18 cellular contexts compared by ENCODE assay signal in the genomic region with DNA sequence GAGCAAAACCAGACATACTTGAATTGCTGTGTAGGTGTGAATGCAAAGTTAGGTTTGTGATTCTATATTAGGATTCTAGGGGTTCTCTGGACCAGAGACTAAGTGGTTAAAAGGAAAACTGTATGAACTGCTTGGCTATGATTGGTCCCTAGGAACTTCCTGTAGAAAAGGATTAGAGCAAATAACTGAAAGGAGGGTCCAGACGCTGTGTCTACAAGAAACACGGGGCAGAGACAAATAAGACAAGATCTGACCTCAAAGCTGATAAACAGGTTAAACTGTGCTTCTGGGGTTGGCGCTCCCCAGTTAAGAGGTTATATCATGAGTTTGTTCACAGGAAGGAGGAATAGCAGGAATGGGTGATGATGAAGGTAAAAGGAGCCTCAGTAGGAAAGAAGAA.
DNase-seq lines count a peak whose midpoint lies in the region; ATAC-seq and TF ChIP-seq lines count a peak whose summit lies in the region.
"Had no signal": no experiment of that assay in that cellular context is flagged by ENCODE, and none has a peak within 500 bp of the region (broad histone marks: within the 10 kb centered on the region; RNA-seq: fewer than 3 reads in every experiment).

No MANE protein-coding gene starts in this region.

- no peak for TF ChIP-seq CTCF in thoracic aorta (IDR thresholded peaks at IDR 0.05)

- peaks cover 40% of the 10 kb centered on the region for H3K27me3 Mint-ChIP-seq in activated CD8-positive, alpha-beta memory T cell treated with anti-CD3 and anti-CD28 coated beads, Interleukin-2, amount 10 ng/mL, durations not matched to agents 7 days and 5 days
- H3K27me3 Mint-ChIP-seq: stimulated activated naive CD8-positive, alpha-beta T cell treated with anti-CD3 and anti-CD28 coated beads, Interleukin-15, Interleukin-2, amounts not matched to agents 100 ng/mL and 50 ng/mL, for 24 hours had no signal

- ATAC-seq in esophagus mucosa (peak; percentile 62), thoracic aorta (ENCODE audit: insufficient number of reproducible peaks, low FRiP score, low read depth) (no peak), GM18861 (IDR thresholded peaks at IDR 0.05; ENCODE audit: unreplicated experiment) (no peak), HG02798 (IDR thresholded peaks at IDR 0.05; ENCODE audit: poor library complexity, unreplicated experiment) (no peak)
- no peak for ATAC-seq in activated CD8-positive, alpha-beta memory T cell treated with anti-CD3 and anti-CD28 coated beads, Interleukin-2, amount 10 ng/mL, durations not matched to agents 7 days and 5 days

- peak overlapping the region; percentile 26 for H3K4me3 ChIP-seq in thoracic aorta

- no peaks in the 10 kb centered on the region for H3K36me3 ChIP-seq in thoracic aorta

- CTCF ChIA-PET in activated CD8-positive, alpha-beta memory T cell treated with anti-CD3 and anti-CD28 coated beads, Interleukin-2, amount 10 ng/mL, durations not matched to agents 7 days and 5 days (lab: Charles Lee) = no interaction called here

- H3K4me3 Mint-ChIP-seq in activated CD8-positive, alpha-beta memory T cell treated with anti-CD3 and anti-CD28 coated beads, Interleukin-2, amount 10 ng/mL, durations not matched to agents 7 days and 5 days = no peak overlapping the region
- H3K4me3 Mint-ChIP-seq: CD14-positive monocyte; stimulated activated naive CD8-positive, alpha-beta T cell treated with anti-CD3 and anti-CD28 coated beads, Interleukin-15, Interleukin-2, amounts not matched to agents 100 ng/mL and 50 ng/mL, for 24 hours; T-helper 1 cell treated with Interleukin-12 subunit alpha and Interleukin-12 subunit beta and Interleukin-4 antibody, amounts not matched to agents 30 μg/mL and 1 μg/mL, for 36 hours had no signal

- no peaks in the 10 kb centered on the region for H3K27me3 ChIP-seq in thoracic aorta (replicated peaks; ENCODE audit: insufficient read depth)

- peak; percentile 4 for DNase-seq in SIG-M5 treated with dmso at 0.1 percent for 504 hours (lab: John Stamatoyannopoulos, UW; ENCODE audit: unreplicated experiment)
- no peak for DNase-seq in SIG-M5 (lab: John Stamatoyannopoulos, UW)
- DNase-seq in NCI-H748 treated with DMSO at 0.1 percent for 48 hours (lab: John Stamatoyannopoulos, UW) = peak; percentile 12
- DNase-seq in thoracic aorta (ENCODE audit: low spot score) = no peak
- DNase-seq in activated CD8-positive, alpha-beta memory T cell treated with anti-CD3 and anti-CD28 coated beads, Interleukin-2, amount 10 ng/mL, durations not matched to agents 7 days and 5 days = no peak
- DNase-seq: activated CD4-positive, CD25-positive, alpha-beta regulatory T cell treated with anti-CD3 and anti-CD28 coated beads, Interleukin-2, amount 50 U/mL, for 72 hours; aorta; EL; foreskin melanocyte; NCI-H1105 treated with DMSO at 0.1 percent for 48 hours; stimulated activated CD4-positive, alpha-beta T cell treated with anti-CD3 and anti-CD28 coated beads, Interleukin-15, amount 100 ng/mL, for 24 hours had no signal

- H3K27ac Mint-ChIP-seq in activated CD8-positive, alpha-beta memory T cell treated with anti-CD3 and anti-CD28 coated beads, Interleukin-2, amount 10 ng/mL, durations not matched to agents 7 days and 5 days = no peak overlapping the region
- H3K27ac Mint-ChIP-seq: CD14-positive monocyte; stimulated activated naive CD8-positive, alpha-beta T cell treated with anti-CD3 and anti-CD28 coated beads, Interleukin-15, Interleukin-2, amounts not matched to agents 100 ng/mL and 50 ng/mL, for 24 hours; T-helper 1 cell treated with Interleukin-12 subunit alpha and Interleukin-12 subunit beta and Interleukin-4 antibody, amounts not matched to agents 30 μg/mL and 1 μg/mL, for 36 hours had no signal

- peaks cover 9% of the 10 kb centered on the region for H3K4me1 Mint-ChIP-seq in activated CD8-positive, alpha-beta memory T cell treated with anti-CD3 and anti-CD28 coated beads, Interleukin-2, amount 10 ng/mL, durations not matched to agents 7 days and 5 days

- H3K4me1 ChIP-seq in thoracic aorta (ENCODE audit: control insufficient read depth in 1 of 2, low read depth in 2 of 2) = no peaks in the 10 kb centered on the region

- no peak overlapping the region for H3K27ac ChIP-seq in thoracic aorta
- H3K27ac ChIP-seq: RWPE1 had no signal

- H3K36me3 Mint-ChIP-seq in activated CD8-positive, alpha-beta memory T cell treated with anti-CD3 and anti-CD28 coated beads, Interleukin-2, amount 10 ng/mL, durations not matched to agents 7 days and 5 days = no peaks in the 10 kb centered on the region

- no peaks in the 10 kb centered on the region for H3K9me3 Mint-ChIP-seq in activated CD8-positive, alpha-beta memory T cell treated with anti-CD3 and anti-CD28 coated beads, Interleukin-2, amount 10 ng/mL, durations not matched to agents 7 days and 5 days (ENCODE audit: low read depth)
- H3K9me3 Mint-ChIP-seq: CD14-positive monocyte; stimulated activated naive CD8-positive, alpha-beta T cell treated with anti-CD3 and anti-CD28 coated beads, Interleukin-15, Interleukin-2, amounts not matched to agents 100 ng/mL and 50 ng/mL, for 24 hours; T-helper 1 cell treated with Interleukin-12 subunit alpha and Interleukin-12 subunit beta and Interleukin-4 antibody, amounts not matched to agents 30 μg/mL and 1 μg/mL, for 36 hours had no signal

- H3K9me3 ChIP-seq in thoracic aorta = no peaks in the 10 kb centered on the region

Comparison
In these comparisons a context has a peak if more than half of its experiments do, and no peak if none do; other contexts are left out.
1. DNase-seq: peak in SIG-M5 treated with dmso at 0.1 percent for 504 hours (single experiment) and NCI-H748 treated with DMSO at 0.1 percent for 48 hours (single experiment); none in SIG-M5 (single experiment), thoracic aorta (single experiment) and activated CD8-positive, alpha-beta memory T cell treated with anti-CD3 and anti-CD28 coated beads, Interleukin-2, amount 10 ng/mL, durations not matched to agents 7 days and 5 days (single experiment).